ENCODE assay signal across 14 cellular contexts in genomic region chr7:12643001-12643400, GRCh38. TPM values are rescaled to one million over a fixed set of nuclear protein-coding genes. Genes with fewer than 3 reads are reported as not detected.
DNase-seq lines count a peak whose midpoint lies in the region; ATAC-seq and TF ChIP-seq lines count a peak whose summit lies in the region.
"Had no signal": no experiment of that assay in that cellular context is flagged by ENCODE, and none has a peak within 500 bp of the region (broad histone marks: within the 10 kb centered on the region; RNA-seq: fewer than 3 reads in every experiment).

No MANE protein-coding gene starts in this region.

- no peak for TF ChIP-seq CTCF in smooth muscle cell (IDR thresholded peaks at IDR 0.05; ENCODE audit: borderline replicate concordance, insufficient read depth, poor library complexity, severe bottlenecking)

- H3K27me3 ChIP-seq in adipocyte (replicated peaks; ENCODE audit: control insufficient read depth, insufficient read depth, low read length) (no peaks in the 10 kb centered on the region), smooth muscle cell (ENCODE audit: low read depth) (no peaks in the 10 kb centered on the region)
- H3K27me3 ChIP-seq: SJSA1 had no signal

- no peak for ATAC-seq in HG03175 (IDR thresholded peaks at IDR 0.05; ENCODE audit: unreplicated experiment)
- no peak for ATAC-seq in GM21723 (IDR thresholded peaks at IDR 0.05; ENCODE audit: unreplicated experiment)

- H3K4me1 ChIP-seq in adipocyte (ENCODE audit: control insufficient read depth, insufficient read depth, low read length) (no peaks in the 10 kb centered on the region), smooth muscle cell (ENCODE audit: low read depth) (peaks cover 6% of the 10 kb centered on the region)

- peaks cover 4% of the 10 kb centered on the region for H3F3A ChIP-seq in smooth muscle cell (ENCODE audit: low read depth)

- peak overlapping the region; percentile 43 for H3K27ac ChIP-seq in smooth muscle cell (ENCODE audit: low read depth)
- H3K27ac ChIP-seq: SJSA1 had no signal

- H3K4me3 ChIP-seq in adipocyte (ENCODE audit: low read length): no peak overlapping the region
- H3K4me3 ChIP-seq in smooth muscle cell: no peak overlapping the region
- H3K4me3 ChIP-seq: SJSA1 had no signal

- no peak overlapping the region for H3K9ac ChIP-seq in adipocyte (ENCODE audit: low read length)
- H3K9ac ChIP-seq in smooth muscle cell (ENCODE audit: low read depth): no peak overlapping the region

- H2AFZ ChIP-seq in smooth muscle cell (ENCODE audit: low read depth): peak overlapping the region; percentile 6

- H4K20me1 ChIP-seq in smooth muscle cell (ENCODE audit: low read depth): no peaks in the 10 kb centered on the region

- H3K9me3 ChIP-seq in adipocyte (ENCODE audit: control insufficient read depth, low read length) (no peaks in the 10 kb centered on the region), smooth muscle cell (replicated peaks; ENCODE audit: low read depth) (no peaks in the 10 kb centered on the region)
- H3K9me3 ChIP-seq: SJSA1 had no signal

- no peak overlapping the region for H3K4me2 ChIP-seq in smooth muscle cell

- 70% methylated on average over 3 of the region's 3 CpGs for WGBS in smooth muscle cell (ENCODE audit: low lambda C conversion rate)

- no peaks in the 10 kb centered on the region for H3K79me2 ChIP-seq in smooth muscle cell (ENCODE audit: low read depth)

- H3K36me3 ChIP-seq in adipocyte (ENCODE audit: control insufficient read depth, insufficient read depth, low read length, severe bottlenecking): no peaks in the 10 kb centered on the region
- H3K36me3 ChIP-seq in smooth muscle cell (ENCODE audit: low read depth): no peaks in the 10 kb centered on the region
- H3K36me3 ChIP-seq: SJSA1 had no signal

- DNase-seq in EH (ENCODE audit: low read depth): peak; percentile 71
- DNase-seq in adipocyte (ENCODE audit: low read depth): peak; percentile 69
- peak; percentile 68 for DNase-seq in fibroblast of peridontal ligament (ENCODE audit: extremely low read depth)
- no peak for DNase-seq in smooth muscle cell (lab: John Stamatoyannopoulos, UW; ENCODE audit: unreplicated experiment)
- DNase-seq in GM19240 (ENCODE audit: insufficient read length, low spot score): no peak
- DNase-seq: CD4-positive, alpha-beta memory T cell; H7; NCI-H1436; NCI-H2029 treated with DMSO at 0.1 percent for 48 hours; NCI-H2171 treated with DMSO at 0.1 percent for 48 hours; NCI-H774 had no signal

RNA-seq across cellular contexts. Expression of gene ARL4A, which starts 44.4 kb away (rescaled TPM):
- total RNA-seq in smooth muscle cell: 86.6 and 112 TPM in 2 replicates
- polyA plus RNA-seq in smooth muscle cell: 97.3 and 113 TPM in 2 replicates

Comparison
In these comparisons a context has a peak if more than half of its experiments do, and no peak if none do; other contexts are left out.
1. DNase-seq: peak in EH (single experiment), adipocyte (single experiment) and fibroblast of peridontal ligament (single experiment); none in smooth muscle cell (single experiment) and GM19240 (single experiment).